8 cellular contexts compared by ENCODE assay signal in genomic region chr10:116741391-116742351, GRCh38. TPM values are rescaled to one million over a fixed set of nuclear protein-coding genes. Genes with fewer than 3 reads are reported as not detected.
DNase-seq lines count a peak whose midpoint lies in the region; ATAC-seq lines count a peak whose summit lies in the region.

No MANE protein-coding gene starts in this region.

- 0 out of 2 replicates have a peak, but pooled peaks cover 2% of the 10 kb centered on the region for H3K4me1 ChIP-seq in iPS DF 6.9 (ENCODE audit: control insufficient read depth, insufficient read depth, low read length)

- DNase-seq in activated naive CD8-positive, alpha-beta T cell treated with anti-CD3 and anti-CD28 coated beads, Interleukin-2, amount 10 ng/mL, durations not matched to agents 7 days and 5 days: no peak
- no peak for DNase-seq in iPS DF 6.9 (ENCODE audit: low read depth, low spot score)
- DNase-seq in NCI-H526 treated with DMSO at 0.1 percent for 48 hours (lab: John Stamatoyannopoulos, UW): no peak
- DNase-seq in activated T-helper 2 cell treated with anti-CD3 and anti-CD28 coated beads, Interferon-gamma antibody, Interleukin-2, Interleukin-4, amounts not matched to agents 10 μg/mL and 5 μg/mL and 100 μg/mL, durations not matched to agents 14 hours and 24 hours and 36 hours (ENCODE audit: low spot score): no peak

- no peaks in the 10 kb centered on the region for H3K36me3 Mint-ChIP-seq in activated naive CD8-positive, alpha-beta T cell treated with anti-CD3 and anti-CD28 coated beads, Interleukin-2, amount 10 ng/mL, durations not matched to agents 7 days and 5 days
- H3K36me3 Mint-ChIP-seq in activated T-helper 2 cell treated with anti-CD3 and anti-CD28 coated beads, Interferon-gamma antibody, Interleukin-2, Interleukin-4, amounts not matched to agents 10 μg/mL and 5 μg/mL and 100 μg/mL, durations not matched to agents 14 hours and 24 hours and 36 hours (ENCODE audit: low read depth): no peaks in the 10 kb centered on the region

- WGBS in iPS DF 6.9 (ENCODE audit: insufficient coverage, insufficient read length): no CpG with 5 or more reads among the region's 93 CpGs

- ATAC-seq in GM18511 (IDR thresholded peaks at IDR 0.05; ENCODE audit: unreplicated experiment): peak; percentile 2
- ATAC-seq in HG02885 (IDR thresholded peaks at IDR 0.05; ENCODE audit: poor library complexity, unreplicated experiment): peak; percentile 2
- ATAC-seq in activated naive CD8-positive, alpha-beta T cell treated with anti-CD3 and anti-CD28 coated beads, Interleukin-2, amount 10 ng/mL, durations not matched to agents 7 days and 5 days (ENCODE audit: low read depth): peak; percentile 4
- ATAC-seq in GM18858 (IDR thresholded peaks at IDR 0.05; ENCODE audit: unreplicated experiment): no peak

- POLR2A ChIA-PET in activated naive CD8-positive, alpha-beta T cell treated with anti-CD3 and anti-CD28 coated beads, Interleukin-2, amount 10 ng/mL, durations not matched to agents 7 days and 5 days (lab: Charles Lee): no interaction called here

- H3K27me3 Mint-ChIP-seq in activated naive CD8-positive, alpha-beta T cell treated with anti-CD3 and anti-CD28 coated beads, Interleukin-2, amount 10 ng/mL, durations not matched to agents 7 days and 5 days: peaks cover 63% of the 10 kb centered on the region
- peaks cover 62% of the 10 kb centered on the region for H3K27me3 Mint-ChIP-seq in activated T-helper 2 cell treated with anti-CD3 and anti-CD28 coated beads, Interferon-gamma antibody, Interleukin-2, Interleukin-4, amounts not matched to agents 10 μg/mL and 5 μg/mL and 100 μg/mL, durations not matched to agents 14 hours and 24 hours and 36 hours (ENCODE audit: low read depth)

- H3K4me3 Mint-ChIP-seq in activated naive CD8-positive, alpha-beta T cell treated with anti-CD3 and anti-CD28 coated beads, Interleukin-2, amount 10 ng/mL, durations not matched to agents 7 days and 5 days: no peak overlapping the region
- H3K4me3 Mint-ChIP-seq in activated T-helper 2 cell treated with anti-CD3 and anti-CD28 coated beads, Interferon-gamma antibody, Interleukin-2, Interleukin-4, amounts not matched to agents 10 μg/mL and 5 μg/mL and 100 μg/mL, durations not matched to agents 14 hours and 24 hours and 36 hours (ENCODE audit: low read depth): no peak overlapping the region

- no peaks in the 10 kb centered on the region for H3K9me3 ChIP-seq in iPS DF 6.9 (ENCODE audit: control insufficient read depth, insufficient read depth, low read length)

- intact Hi-C loops in activated T-helper 2 cell treated with anti-CD3 and anti-CD28 coated beads, Interferon-gamma antibody, Interleukin-2, Interleukin-4, amounts not matched to agents 10 μg/mL and 5 μg/mL and 100 μg/mL, durations not matched to agents 14 hours and 24 hours and 36 hours (cut with micrococcal nuclease): loop anchor here (2.0 kb wide), 1 partner anchor 47 kb away; no protein-coding TSS in a partner anchor

- H3K4me3 ChIP-seq in iPS DF 6.9 (ENCODE audit: low read length) (peak overlapping the region; percentile 88), skin epidermis (peak overlapping the region; percentile 64 to 83 (median 74))

- H3K4me1 Mint-ChIP-seq in activated naive CD8-positive, alpha-beta T cell treated with anti-CD3 and anti-CD28 coated beads, Interleukin-2, amount 10 ng/mL, durations not matched to agents 7 days and 5 days: peaks cover 3% of the 10 kb centered on the region
- H3K4me1 Mint-ChIP-seq in activated T-helper 2 cell treated with anti-CD3 and anti-CD28 coated beads, Interferon-gamma antibody, Interleukin-2, Interleukin-4, amounts not matched to agents 10 μg/mL and 5 μg/mL and 100 μg/mL, durations not matched to agents 14 hours and 24 hours and 36 hours (ENCODE audit: low read depth): peaks cover 2% of the 10 kb centered on the region

- H3K9me3 Mint-ChIP-seq in activated naive CD8-positive, alpha-beta T cell treated with anti-CD3 and anti-CD28 coated beads, Interleukin-2, amount 10 ng/mL, durations not matched to agents 7 days and 5 days: no peaks in the 10 kb centered on the region
- H3K9me3 Mint-ChIP-seq in activated T-helper 2 cell treated with anti-CD3 and anti-CD28 coated beads, Interferon-gamma antibody, Interleukin-2, Interleukin-4, amounts not matched to agents 10 μg/mL and 5 μg/mL and 100 μg/mL, durations not matched to agents 14 hours and 24 hours and 36 hours: no peaks in the 10 kb centered on the region

- H3K27ac ChIP-seq in iPS DF 6.9 (ENCODE audit: low read length) (no peak overlapping the region), skin epidermis (peak overlapping the region in 18 of 21 experiments; percentile 3 to 94 (median 78))

- peaks cover 16% of the 10 kb centered on the region for H3K27me3 ChIP-seq in iPS DF 6.9 (ENCODE audit: control insufficient read depth, insufficient read depth, low read length)

- H3K36me3 ChIP-seq in iPS DF 6.9 (ENCODE audit: control insufficient read depth, insufficient read depth, low read length): no peaks in the 10 kb centered on the region; the same call in 1 of the 2 replicates

- no peak overlapping the region for H3K27ac Mint-ChIP-seq in activated naive CD8-positive, alpha-beta T cell treated with anti-CD3 and anti-CD28 coated beads, Interleukin-2, amount 10 ng/mL, durations not matched to agents 7 days and 5 days
- no peak overlapping the region for H3K27ac Mint-ChIP-seq in activated T-helper 2 cell treated with anti-CD3 and anti-CD28 coated beads, Interferon-gamma antibody, Interleukin-2, Interleukin-4, amounts not matched to agents 10 μg/mL and 5 μg/mL and 100 μg/mL, durations not matched to agents 14 hours and 24 hours and 36 hours

RNA-seq across cellular contexts. Expression of gene HSPA12A, which starts 0.7 kb away (rescaled TPM):
- under 1 TPM; 0.06 to 0.09 TPM for total RNA-seq in activated naive CD8-positive, alpha-beta T cell treated with anti-CD3 and anti-CD28 coated beads, Interleukin-2, amount 10 ng/mL, durations not matched to agents 7 days and 5 days
- total RNA-seq in activated T-helper 2 cell treated with anti-CD3 and anti-CD28 coated beads, Interferon-gamma antibody, Interleukin-2, Interleukin-4, amounts not matched to agents 10 μg/mL and 5 μg/mL and 100 μg/mL, durations not matched to agents 14 hours and 24 hours and 36 hours: 0.46 and 0.64 TPM in 2 replicates
